17 cellular contexts compared by ENCODE assay signal in genomic region chr6:36432151-36432633, GRCh38. TPM values are rescaled to one million over a fixed set of nuclear protein-coding genes. Genes with fewer than 3 reads are reported as not detected.
DNase-seq lines count a peak whose midpoint lies in the region; ATAC-seq, FAIRE-seq and TF ChIP-seq lines count a peak whose summit lies in the region.
"Had no signal": no experiment of that assay in that cellular context is flagged by ENCODE, and none has a peak within 500 bp of the region (broad histone marks: within the 10 kb centered on the region; RNA-seq: fewer than 3 reads in every experiment).

No MANE protein-coding gene starts in this region.

- H3K27ac Mint-ChIP-seq in chondrocyte (ENCODE audit: unreplicated experiment), result peak overlapping the region; percentile 85
- H3K27ac Mint-ChIP-seq: WTC11 had no signal

- H3K79me2 ChIP-seq in KMS-11 (ENCODE audit: insufficient read depth, low read depth) (no peaks in the 10 kb centered on the region), trophoblast cell (ENCODE audit: control insufficient read depth, insufficient read depth, low read length, poor library complexity) (no peaks in the 10 kb centered on the region)

- H3K18ac ChIP-seq in trophoblast cell (ENCODE audit: low read length), result no peak overlapping the region

- H3K4me3 Mint-ChIP-seq in chondrocyte (ENCODE audit: unreplicated experiment), result peak overlapping the region; percentile 4
- H3K4me3 Mint-ChIP-seq: activated T-cell treated with anti-CD3 and anti-CD28 coated beads, Interleukin-2, amount 50 U/mL, for 4 hours; naive thymus-derived CD8-positive, alpha-beta T cell; WTC11 had no signal

- no CpG with 5 or more reads among the region's 4 CpGs for WGBS in trophoblast cell (ENCODE audit: extremely low coverage, insufficient coverage, insufficient read length)

- no peaks in the 10 kb centered on the region for H3K9me3 Mint-ChIP-seq in chondrocyte (ENCODE audit: low read depth)
- H3K9me3 Mint-ChIP-seq: activated T-cell treated with anti-CD3 and anti-CD28 coated beads, Interleukin-2, amount 50 U/mL, for 4 hours; naive thymus-derived CD8-positive, alpha-beta T cell; WTC11 had no signal

- no peaks in the 10 kb centered on the region for H3K27me3 ChIP-seq in KMS-11 (ENCODE audit: insufficient read depth, low read depth)
- no peaks in the 10 kb centered on the region for H3K27me3 ChIP-seq in trophoblast cell (ENCODE audit: insufficient read depth, low read length)
- H3K27me3 ChIP-seq: sigmoid colon had no signal

- H3K36me3 ChIP-seq in KMS-11 (ENCODE audit: insufficient read depth), result no peaks in the 10 kb centered on the region
- H3K36me3 ChIP-seq in trophoblast cell (ENCODE audit: control insufficient read depth in 1 of 2, insufficient read depth in 2 of 2, low read length in 2 of 2), result no peaks in the 10 kb centered on the region
- H3K36me3 ChIP-seq: sigmoid colon had no signal

- H2AFZ ChIP-seq in KMS-11 (ENCODE audit: low read depth) (peak overlapping the region; percentile 30; the same call in 1 of the 2 replicates), trophoblast cell (ENCODE audit: insufficient read depth, low read length, poor library complexity) (no peak overlapping the region)

- no peak overlapping the region for H3K27ac ChIP-seq in KMS-11
- H3K27ac ChIP-seq in trophoblast cell (ENCODE audit: low read depth, low read length), result peak overlapping the region; percentile 94

- H3K36me3 Mint-ChIP-seq in chondrocyte (ENCODE audit: low read depth), result no peaks in the 10 kb centered on the region
- H3K36me3 Mint-ChIP-seq: naive thymus-derived CD8-positive, alpha-beta T cell; WTC11 had no signal

- no peaks in the 10 kb centered on the region for H3K9me3 ChIP-seq in trophoblast cell (ENCODE audit: insufficient read depth, low read depth, low read length)
- H3K9me3 ChIP-seq: sigmoid colon had no signal

- no peaks in the 10 kb centered on the region for H4K20me1 ChIP-seq in KMS-11 (ENCODE audit: insufficient read depth)

- H2BK120ac ChIP-seq in trophoblast cell (ENCODE audit: insufficient read depth, low read length, poor library complexity), result peak overlapping the region; percentile 55

- H3K4me2 ChIP-seq in KMS-11, result peak overlapping the region; percentile 41; the same call in 1 of the 2 replicates
- peak overlapping the region; percentile 9 for H3K4me2 ChIP-seq in trophoblast cell (ENCODE audit: low read length)

- no peak for ATAC-seq in left colon
- ATAC-seq: activated T-cell treated with anti-CD3 and anti-CD28 coated beads, Interleukin-2, amount 50 U/mL, for 4 hours; esophagus mucosa; naive thymus-derived CD8-positive, alpha-beta T cell; WTC11 had no signal

- intact Hi-C loops in left colon (cut with DNase I, micrococcal nuclease), result no loop called here

- peak; percentile 53 for DNase-seq in GM04503 (ENCODE audit: low read depth)
- no peak for DNase-seq in chondrocyte (ENCODE audit: low spot score)
- peak; percentile 80 to 95 for DNase-seq in trophoblast cell
- no peak for DNase-seq in left colon
- DNase-seq in GM19239 (ENCODE audit: insufficient read length, low spot score), result no peak
- DNase-seq in GM10266 (ENCODE audit: extremely low spot score), result no peak
- DNase-seq: activated T-cell treated with anti-CD3 and anti-CD28 coated beads, Interleukin-2, amount 50 U/mL, for 4 hours; central memory CD4-positive, alpha-beta T cell; DMS153; naive thymus-derived CD8-positive, alpha-beta T cell; NCI-H446; Right ventricle myocardium superior; sigmoid colon had no signal

- peaks cover 37% of the 10 kb centered on the region for H3K4me1 Mint-ChIP-seq in chondrocyte (ENCODE audit: low read depth)
- H3K4me1 Mint-ChIP-seq: naive thymus-derived CD8-positive, alpha-beta T cell; WTC11 had no signal

- H3K27me3 Mint-ChIP-seq in chondrocyte (ENCODE audit: low read depth), result no peaks in the 10 kb centered on the region
- H3K27me3 Mint-ChIP-seq: naive thymus-derived CD8-positive, alpha-beta T cell had no signal

- no peak for FAIRE-seq in GM19239 (lab: Jason Lieb, UNC)

- no peak overlapping the region for H2AK5ac ChIP-seq in trophoblast cell (ENCODE audit: low read length)

- peak overlapping the region; percentile 73 for H2BK5ac ChIP-seq in trophoblast cell (ENCODE audit: low read depth, low read length, poor library complexity)

- H4K8ac ChIP-seq in trophoblast cell (ENCODE audit: low read depth, low read length), result no peak overlapping the region

- H3K79me1 ChIP-seq in trophoblast cell (ENCODE audit: low read length), result peaks cover 14% of the 10 kb centered on the region

- no peak overlapping the region for H2BK12ac ChIP-seq in trophoblast cell (ENCODE audit: low read length)

- no peak overlapping the region for H3K9ac ChIP-seq in KMS-11
- H3K9ac ChIP-seq in trophoblast cell (ENCODE audit: low read length), result no peak overlapping the region

- no peak for TF ChIP-seq CTCF in KMS-11 (conservative IDR thresholded peaks at IDR 0.05; ENCODE audit: low read depth, low read length)
- no peak for TF ChIP-seq CTCF in chondrocyte (IDR thresholded peaks at IDR 0.05)
- no peak for TF ChIP-seq CTCF in GM10266 (IDR thresholded peaks at IDR 0.05; ENCODE audit: control insufficient read depth, insufficient read depth, low read depth, missing control alignments)

- H3K4me3 ChIP-seq in KMS-11 (IDR thresholded peaks at IDR 0.05; ENCODE audit: insufficient read depth, low read depth, low read length) (no peak overlapping the region), trophoblast cell (ENCODE audit: low read depth, low read length) (no peak overlapping the region)
- H3K4me3 ChIP-seq: sigmoid colon had no signal

- H3K23ac ChIP-seq in trophoblast cell (ENCODE audit: low read length), result no peak overlapping the region

- H3K4me1 ChIP-seq in KMS-11 (ENCODE audit: low read depth, poor library complexity, severe bottlenecking) (peaks cover 19% of the 10 kb centered on the region), trophoblast cell (ENCODE audit: control insufficient read depth in 1 of 2, insufficient read depth in 2 of 2, low read length in 2 of 2) (peaks cover 7 to 18% of the 10 kb centered on the region in 2 experiments)

- H3K14ac ChIP-seq in trophoblast cell (ENCODE audit: low read length), result no peak overlapping the region

- no peak overlapping the region for H3K4ac ChIP-seq in trophoblast cell (ENCODE audit: low read depth, low read length)

- H4K91ac ChIP-seq in trophoblast cell (ENCODE audit: low read depth, low read length), result no peak overlapping the region

- no peak overlapping the region for H4K12ac ChIP-seq in trophoblast cell (ENCODE audit: low read depth, low read length)

RNA-seq across cellular contexts. Expression of gene PXT1, which starts 10.5 kb away (rescaled TPM):
- not detected in 3 replicates for total RNA-seq in chondrocyte
- 0.04 and 0.08 TPM in 2 replicates for polyA plus RNA-seq in trophoblast cell (2013)
- total RNA-seq in left colon, result not detected
- total RNA-seq: esophagus mucosa, sigmoid colon, temporal lobe had no signal
- polyA plus RNA-seq: naive thymus-derived CD8-positive, alpha-beta T cell; sigmoid colon had no signal

RNA-seq across cellular contexts. Expression of gene KCTD20, which starts 10.6 kb away (rescaled TPM):
- 76.0 to 92.4 TPM (median 89.1 TPM) in 3 replicates for total RNA-seq in chondrocyte
- polyA plus RNA-seq in trophoblast cell (2013), result 36.2 and 36.4 TPM in 2 replicates
- 10 to 100 TPM; 22.0 to 28.4 TPM for total RNA-seq in left colon

RNA-seq across cellular contexts. Expression of gene ETV7, which starts 44.7 kb away (rescaled TPM):
- total RNA-seq in chondrocyte, result not detected in 3 replicates
- 0.15 and 0.21 TPM in 2 replicates for polyA plus RNA-seq in trophoblast cell (2013)
- total RNA-seq in left colon, result 1 to 10 TPM; 3.6 to 8.9 TPM
- total RNA-seq: naive thymus-derived CD8-positive, alpha-beta T cell; Right ventricle myocardium superior; temporal lobe had no signal

Comparison
In these comparisons a context has a peak if more than half of its experiments do, and no peak if none do; other contexts are left out.
1. DNase-seq: peak in GM04503 (single experiment) and trophoblast cell (2 of 2); none in chondrocyte (single experiment), left colon (0 of 2), GM19239 (single experiment) and GM10266 (single experiment).